In genomic region chr21:17370750-17371325, GRCh38 we compare ENCODE assay signal across 2 cellular contexts.
TF ChIP-seq lines count a peak whose summit lies in the region.

No MANE protein-coding gene starts in this region.

TF ChIP-seq in SK-N-SH, 30 proteins besides CTCF, POLR2A, EP300 and RAD21 (continued from another document):
- TF ChIP-seq, protein P1, sequence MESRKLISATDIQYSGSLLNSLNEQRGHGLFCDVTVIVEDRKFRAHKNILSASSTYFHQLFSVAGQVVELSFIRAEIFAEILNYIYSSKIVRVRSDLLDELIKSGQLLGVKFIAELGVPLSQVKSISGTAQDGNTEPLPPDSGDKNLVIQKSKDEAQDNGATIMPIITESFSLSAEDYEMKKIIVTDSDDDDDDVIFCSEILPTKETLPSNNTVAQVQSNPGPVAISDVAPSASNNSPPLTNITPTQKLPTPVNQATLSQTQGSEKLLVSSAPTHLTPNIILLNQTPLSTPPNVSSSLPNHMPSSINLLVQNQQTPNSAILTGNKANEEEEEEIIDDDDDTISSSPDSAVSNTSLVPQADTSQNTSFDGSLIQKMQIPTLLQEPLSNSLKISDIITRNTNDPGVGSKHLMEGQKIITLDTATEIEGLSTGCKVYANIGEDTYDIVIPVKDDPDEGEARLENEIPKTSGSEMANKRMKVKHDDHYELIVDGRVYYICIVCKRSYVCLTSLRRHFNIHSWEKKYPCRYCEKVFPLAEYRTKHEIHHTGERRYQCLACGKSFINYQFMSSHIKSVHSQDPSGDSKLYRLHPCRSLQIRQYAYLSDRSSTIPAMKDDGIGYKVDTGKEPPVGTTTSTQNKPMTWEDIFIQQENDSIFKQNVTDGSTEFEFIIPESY (IDR thresholded peaks at IDR 0.05; ENCODE audit: borderline replicate concordance, low read depth) = no peak
- TF ChIP-seq EZH2phosphoT487 (IDR thresholded peaks at IDR 0.05; ENCODE audit: borderline replicate concordance, low read depth) (no peak), JUND (IDR thresholded peaks at IDR 0.05) (no peak), TEAD4 (IDR thresholded peaks at IDR 0.05; ENCODE audit: borderline replicate concordance, insufficient read depth) (no peak), FOXM1 (IDR thresholded peaks at IDR 0.05; ENCODE audit: low read depth) (no peak), SMC3 (IDR thresholded peaks at IDR 0.05; ENCODE audit: low read depth, low read length) (no peak), TCF12 (IDR thresholded peaks at IDR 0.05) (no peak)

TF ChIP-seq in SK-N-SH treated with all-trans-retinoic acid at 6 μM for 48 hours, 23 proteins besides CTCF, POLR2A, EP300 and RAD21 (continued from another document):
- TF ChIP-seq TSHZ2 (CRISPR knock-in tag; IDR thresholded peaks at IDR 0.05) = no peak
TF ChIP-seq in SK-N-SH treated with all-trans-retinoic acid at 6 μM for 48 hours: peak in this region for 0.
